19 cellular contexts compared by ENCODE assay signal in genomic region chr7:85320699-85321476, GRCh38.
"Had no signal": no experiment of that assay in that cellular context is flagged by ENCODE, and none has a peak within 500 bp of the region (broad histone marks: within the 10 kb centered on the region; RNA-seq: fewer than 3 reads in every experiment).

No MANE protein-coding gene starts in this region.

- H3K36me3 ChIP-seq: prostate gland, tibial nerve had no signal

- H3K27me3 ChIP-seq: tibial nerve had no signal

- H3K4me3 ChIP-seq: lung, prostate gland, skin epidermis, tibial nerve had no signal

- DNase-seq: activated CD4-positive, alpha-beta T cell treated with anti-CD3 and anti-CD28 coated beads for 48 hours; activated CD4-positive, CD25-positive, alpha-beta regulatory T cell; activated CD8-positive, alpha-beta T cell treated with anti-CD3 and anti-CD28 coated beads for 36 hours; activated naive CD4-positive, alpha-beta T cell treated with Interleukin-2 at 50 U/mL for 16 hours; activated T-cell treated with anti-CD3 and anti-CD28 coated beads, Interleukin-2, amount 50 U/mL, for 1 hour; anterior cingulate cortex; caudate nucleus; effector memory CD8-positive, alpha-beta T cell; foreskin melanocyte; head of caudate nucleus; kidney; naive B cell; right cardiac atrium; stimulated activated CD4-positive, alpha-beta T cell treated with anti-CD3 and anti-CD28 coated beads, Interleukin-2, amount 100 ng/mL, for 48 hours; T-helper 9 cell had no signal

- H3K4me1 ChIP-seq: prostate gland, tibial nerve had no signal

- H3K27ac ChIP-seq: prostate gland, skin epidermis, tibial nerve had no signal
